9 cellular contexts compared by ENCODE assay signal in genomic region chr20:35318502-35319157, GRCh38. TPM values are rescaled to one million over a fixed set of nuclear protein-coding genes. Genes with fewer than 3 reads are reported as not detected.
A peak's percentile ranks its signal among the peaks of the same experiment; 100 is the strongest.
DNase-seq lines count a peak whose midpoint lies in the region; ATAC-seq and TF ChIP-seq lines count a peak whose summit lies in the region.
"Had no signal": no experiment of that assay in that cellular context is flagged by ENCODE, and none has a peak within 500 bp of the region (broad histone marks: within the 10 kb centered on the region; RNA-seq: fewer than 3 reads in every experiment).

No MANE protein-coding gene starts in this region.

- peak overlapping the region; percentile 58 for H3K9ac ChIP-seq in mesenchymal stem cell (ENCODE audit: low read length)

- DNase-seq in stimulated activated CD4-positive, alpha-beta T cell treated with anti-CD3 and anti-CD28 coated beads, Interleukin-1b, Interleukin-23, amount 100 ng/mL, for 48 hours: peak; percentile 23
- DNase-seq in stimulated activated CD4-positive, alpha-beta T cell treated with anti-CD3 and anti-CD28 coated beads, Interleukin-12 subunit alpha, Interleukin-12 subunit beta, amount 100 ng/mL, for 4 hours: no peak
- DNase-seq in brain microvascular endothelial cell: peak; percentile 85
- DNase-seq in mesenchymal stem cell: peak; percentile 78
- no peak for DNase-seq in NCI-H1694 treated with DMSO at 0.1 percent for 48 hours (lab: John Stamatoyannopoulos, UW)
- no peak for DNase-seq in Ammon's horn (ENCODE audit: low spot score)
- no peak for DNase-seq in 8988T
- DNase-seq: stimulated activated naive B cell treated with anti-CD40 and anti-IgM and Interleukin-4, amounts not matched to agents 10 μg/mL and 1 μg/mL and 100 μg/mL, for 72 hours had no signal

- ATAC-seq in HG02884 (IDR thresholded peaks at IDR 0.05; ENCODE audit: unreplicated experiment): no peak
- ATAC-seq: stimulated activated naive B cell treated with anti-CD40 and anti-IgM and Interleukin-4, amounts not matched to agents 10 μg/mL and 1 μg/mL and 100 μg/mL, for 72 hours had no signal

- in situ Hi-C loops in brain microvascular endothelial cell (cut with HindIII; ENCODE audit: low pct_ligation_motif_present, low sequenced_read_pairs): no loop called here

- no peaks in the 10 kb centered on the region for H3K9me3 ChIP-seq in mesenchymal stem cell (ENCODE audit: control insufficient read depth, low read length)

- H2BK15ac ChIP-seq in mesenchymal stem cell (ENCODE audit: low read depth, poor library complexity, severe bottlenecking): peak overlapping the region; percentile 12

- peaks cover 11% of the 10 kb centered on the region for H3K79me1 ChIP-seq in mesenchymal stem cell (replicated peaks; ENCODE audit: low read length, poor library complexity, severe bottlenecking)

- H2AFZ ChIP-seq in mesenchymal stem cell (ENCODE audit: low read depth, low read length): no peak overlapping the region

- no peak overlapping the region for H3K14ac ChIP-seq in mesenchymal stem cell (ENCODE audit: low read length in 2 of 2)

- H3K4me2 ChIP-seq in mesenchymal stem cell (ENCODE audit: low read length, poor library complexity, severe bottlenecking): no peak overlapping the region

- 48% methylated on average over 6 of the region's 6 CpGs for WGBS in mesenchymal stem cell

- H3K27ac ChIP-seq in brain microvascular endothelial cell (peak overlapping the region; percentile 99), mesenchymal stem cell (ENCODE audit: low read length, poor library complexity, severe bottlenecking) (peak overlapping the region; percentile 100)

- H2BK120ac ChIP-seq in mesenchymal stem cell (ENCODE audit: low read depth, low read length): no peak overlapping the region

- H3K4me3 ChIP-seq in brain microvascular endothelial cell (ENCODE audit: low read depth, low read length) (no peak overlapping the region), mesenchymal stem cell (ENCODE audit: insufficient read depth in 1 of 2, low read depth in 1 of 2, low read length in 2 of 2) (peak overlapping the region in 1 of 2 experiments; percentile 12)

- peak overlapping the region; percentile 99 for H2AK5ac ChIP-seq in mesenchymal stem cell (ENCODE audit: low read length, severe bottlenecking)

- peaks cover 23% of the 10 kb centered on the region for H3K4me1 ChIP-seq in mesenchymal stem cell (ENCODE audit: control insufficient read depth, insufficient read depth, low read depth, low read length)

- peak overlapping the region in 1 of 2 experiments; percentile 3 for H3K4ac ChIP-seq in mesenchymal stem cell (ENCODE audit: low read depth in 1 of 2, low read length in 2 of 2)

- H3K36me3 ChIP-seq in brain microvascular endothelial cell (replicated peaks) (no peaks in the 10 kb centered on the region), mesenchymal stem cell (ENCODE audit: control insufficient read depth in 1 of 2, insufficient read depth in 2 of 2, low read depth in 1 of 2, low read length in 2 of 2) (peaks cover 0 to 3% of the 10 kb centered on the region in 2 experiments)

- peak overlapping the region; percentile 70 for H4K91ac ChIP-seq in mesenchymal stem cell (ENCODE audit: low read length)

- H2BK5ac ChIP-seq in mesenchymal stem cell (ENCODE audit: low read depth, low read length, poor library complexity, severe bottlenecking): peak overlapping the region; percentile 98

- peak overlapping the region; percentile 81 for H4K8ac ChIP-seq in mesenchymal stem cell (ENCODE audit: low read length)

- H3K23ac ChIP-seq in mesenchymal stem cell (ENCODE audit: low read length in 2 of 2): no peak overlapping the region

- H2BK12ac ChIP-seq in mesenchymal stem cell (ENCODE audit: low read length in 2 of 2): peak overlapping the region; percentile 20 to 87

- no peak for TF ChIP-seq CTCF in brain microvascular endothelial cell (IDR thresholded peaks at IDR 0.05; ENCODE audit: low read depth, low read length, missing control alignments)

- peak overlapping the region; percentile 37 to 40 for H3K18ac ChIP-seq in mesenchymal stem cell (ENCODE audit: low read depth in 1 of 2, low read length in 2 of 2)

- no peaks in the 10 kb centered on the region for H3K27me3 ChIP-seq in brain microvascular endothelial cell (replicated peaks)
- no peaks in the 10 kb centered on the region for H3K27me3 ChIP-seq in mesenchymal stem cell (ENCODE audit: control insufficient read depth in 1 of 2, insufficient read depth in 1 of 2, low read length in 2 of 2)

RNA-seq across cellular contexts. Expression of gene FAM83C, which starts 26.4 kb away (rescaled TPM):
- polyA plus RNA-seq in mesenchymal stem cell (2013, experiment 1 of 2): not detected
- polyA plus RNA-seq in mesenchymal stem cell (2013, experiment 2 of 2): not detected

RNA-seq across cellular contexts. Expression of gene EIF6, which starts 34.1 kb away (rescaled TPM):
- 110 TPM for polyA plus RNA-seq in mesenchymal stem cell (2013, experiment 1 of 2)
- 112 TPM for polyA plus RNA-seq in mesenchymal stem cell (2013, experiment 2 of 2)

RNA-seq across cellular contexts. Expression of gene MMP24OS, which starts 40.7 kb away (rescaled TPM):
- polyA plus RNA-seq in mesenchymal stem cell (2013, experiment 1 of 2): 114 TPM
- 114 TPM for polyA plus RNA-seq in mesenchymal stem cell (2013, experiment 2 of 2)

Comparison
In these comparisons a context has a peak if more than half of its experiments do, and no peak if none do; other contexts are left out.
1. DNase-seq: peak in stimulated activated CD4-positive, alpha-beta T cell treated with anti-CD3 and anti-CD28 coated beads, Interleukin-1b, Interleukin-23, amount 100 ng/mL, for 48 hours (single experiment), brain microvascular endothelial cell (single experiment) and mesenchymal stem cell (single experiment); none in stimulated activated CD4-positive, alpha-beta T cell treated with anti-CD3 and anti-CD28 coated beads, Interleukin-12 subunit alpha, Interleukin-12 subunit beta, amount 100 ng/mL, for 4 hours (single experiment), NCI-H1694 treated with DMSO at 0.1 percent for 48 hours (single experiment), Ammon's horn (single experiment) and 8988T (single experiment).